11 cellular contexts compared by ENCODE assay signal in the genomic region with DNA sequence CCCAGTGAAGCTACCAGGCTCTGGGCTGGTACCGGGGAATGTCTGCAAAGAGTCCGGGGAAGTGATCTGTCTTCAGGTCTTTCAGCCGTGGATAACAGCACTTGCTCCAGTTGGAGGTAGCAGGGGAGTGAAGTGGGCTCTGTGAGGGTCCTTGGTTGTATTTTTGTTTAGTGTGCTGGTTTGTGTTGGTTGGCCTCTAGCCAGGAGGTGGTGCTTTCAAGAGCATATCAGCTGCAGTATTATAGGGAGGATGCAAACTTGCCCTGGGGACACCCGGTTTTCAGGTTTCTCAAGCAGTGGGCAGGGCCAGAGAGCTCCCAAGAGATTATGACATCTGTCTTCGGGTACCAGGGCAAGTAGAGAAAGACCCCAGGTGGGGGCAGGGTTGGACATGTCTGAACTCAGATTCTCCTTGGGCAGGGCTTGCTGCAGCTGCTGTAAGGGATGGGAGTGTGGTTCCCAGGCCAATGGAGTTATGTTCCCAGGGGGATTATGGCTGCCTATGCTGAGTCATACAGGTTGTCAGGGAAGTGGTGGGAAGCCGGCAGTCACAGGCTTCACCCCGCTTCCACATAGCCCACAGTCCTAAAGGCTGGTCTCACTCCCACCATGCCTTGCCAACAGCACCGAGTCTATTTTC.
DNase-seq lines count a peak whose midpoint lies in the region; ATAC-seq lines count a peak whose summit lies in the region.
"Had no signal": no experiment of that assay in that cellular context is flagged by ENCODE, and none has a peak within 500 bp of the region (broad histone marks: within the 10 kb centered on the region; RNA-seq: fewer than 3 reads in every experiment).

No MANE protein-coding gene starts in this region.

- H3K4me1 Mint-ChIP-seq in stimulated activated memory B cell treated with anti-CD40 and anti-IgM and Interleukin-4, amounts not matched to agents 10 μg/mL and 1 μg/mL and 100 μg/mL, for 72 hours = no peaks in the 10 kb centered on the region
- H3K4me1 Mint-ChIP-seq: activated CD4-positive, alpha-beta T cell treated with anti-CD3 and anti-CD28 coated beads for 36 hours had no signal

- H3K36me3 Mint-ChIP-seq in stimulated activated memory B cell treated with anti-CD40 and anti-IgM and Interleukin-4, amounts not matched to agents 10 μg/mL and 1 μg/mL and 100 μg/mL, for 72 hours = peaks cover 52% of the 10 kb centered on the region

- no peak for ATAC-seq in HG02623 (IDR thresholded peaks at IDR 0.05; ENCODE audit: unreplicated experiment)
- no peak for ATAC-seq in GM18517 (IDR thresholded peaks at IDR 0.05; ENCODE audit: unreplicated experiment)
- ATAC-seq in stimulated activated memory B cell treated with anti-CD40 and anti-IgM and Interleukin-4, amounts not matched to agents 10 μg/mL and 1 μg/mL and 100 μg/mL, for 72 hours = no peak
- ATAC-seq in GM18858 (IDR thresholded peaks at IDR 0.05; ENCODE audit: unreplicated experiment) = no peak
- ATAC-seq: activated CD4-positive, alpha-beta T cell treated with anti-CD3 and anti-CD28 coated beads for 36 hours; natural killer cell had no signal

- DNase-seq in DMS79 treated with DMSO at 0.1 percent for 48 hours (lab: John Stamatoyannopoulos, UW) (peak; percentile 90), NCI-H2107 (lab: John Stamatoyannopoulos, UW) (peak; percentile 63), amniotic epithelial cell (ENCODE audit: low read depth) (peak; percentile 73), glomerular visceral epithelial cell (ENCODE audit: extremely low spot score) (peak; percentile 25)
- DNase-seq: activated CD4-positive, alpha-beta T cell treated with anti-CD3 and anti-CD28 coated beads for 36 hours; natural killer cell had no signal

- H3K9me3 Mint-ChIP-seq in stimulated activated memory B cell treated with anti-CD40 and anti-IgM and Interleukin-4, amounts not matched to agents 10 μg/mL and 1 μg/mL and 100 μg/mL, for 72 hours = peaks cover 19% of the 10 kb centered on the region

- no peak overlapping the region for H3K27ac Mint-ChIP-seq in stimulated activated memory B cell treated with anti-CD40 and anti-IgM and Interleukin-4, amounts not matched to agents 10 μg/mL and 1 μg/mL and 100 μg/mL, for 72 hours
- H3K27ac Mint-ChIP-seq: activated CD4-positive, alpha-beta T cell treated with anti-CD3 and anti-CD28 coated beads for 36 hours; activated naive CD8-positive, alpha-beta T cell had no signal

- no peak overlapping the region for H3K4me3 Mint-ChIP-seq in stimulated activated memory B cell treated with anti-CD40 and anti-IgM and Interleukin-4, amounts not matched to agents 10 μg/mL and 1 μg/mL and 100 μg/mL, for 72 hours
- H3K4me3 Mint-ChIP-seq: activated CD4-positive, alpha-beta T cell treated with anti-CD3 and anti-CD28 coated beads for 36 hours; activated naive CD8-positive, alpha-beta T cell; natural killer cell had no signal

- H3K27me3 Mint-ChIP-seq in stimulated activated memory B cell treated with anti-CD40 and anti-IgM and Interleukin-4, amounts not matched to agents 10 μg/mL and 1 μg/mL and 100 μg/mL, for 72 hours = no peaks in the 10 kb centered on the region
- H3K27me3 Mint-ChIP-seq: activated CD4-positive, alpha-beta T cell treated with anti-CD3 and anti-CD28 coated beads for 36 hours had no signal

Comparison
In these comparisons a context has a peak if more than half of its experiments do, and no peak if none do; other contexts are left out.
1. DNase-seq: peak in every context shown above with its lines; median percentile 90 in DMS79 treated with DMSO at 0.1 percent for 48 hours; 73 in amniotic epithelial cell; 63 in NCI-H2107; 25 in glomerular visceral epithelial cell.